In the genomic region with DNA sequence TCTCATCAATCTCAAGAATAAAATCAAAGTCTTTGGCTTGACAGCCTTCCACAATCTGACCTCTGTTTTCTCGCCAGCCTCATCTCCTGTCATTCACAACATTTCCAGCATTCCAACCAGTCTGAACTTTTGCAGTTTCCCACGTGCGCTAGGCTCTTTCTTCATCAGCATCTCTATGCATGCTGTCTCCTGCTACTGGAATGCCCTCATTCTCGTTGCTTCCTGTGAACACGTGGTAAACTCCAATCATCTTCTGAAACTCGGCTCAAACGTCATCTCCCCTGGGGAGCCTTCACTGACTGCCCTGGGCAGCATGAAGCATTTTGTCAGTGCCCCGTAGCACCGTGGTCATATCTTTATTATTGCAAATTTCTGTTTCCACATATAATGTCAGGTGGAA, we compare ENCODE assay signal across 11 cellular contexts. TPM values are rescaled to one million over a fixed set of nuclear protein-coding genes. Genes with fewer than 3 reads are reported as not detected.
DNase-seq lines count a peak whose midpoint lies in the region; ATAC-seq and TF ChIP-seq lines count a peak whose summit lies in the region.
"Had no signal": no experiment of that assay in that cellular context is flagged by ENCODE, and none has a peak within 500 bp of the region (broad histone marks: within the 10 kb centered on the region; RNA-seq: fewer than 3 reads in every experiment).

No MANE protein-coding gene starts in this region.

- ATAC-seq in HG02588 (IDR thresholded peaks at IDR 0.05; ENCODE audit: unreplicated experiment) = no peak

- no peak overlapping the region for H3K4me3 Mint-ChIP-seq in HFFc6
- H3K4me3 Mint-ChIP-seq in chondrocyte (ENCODE audit: unreplicated experiment) = no peak overlapping the region

- CTCF ChIA-PET in OCI-LY7 (lab: Charles Lee; ENCODE audit: unreplicated experiment) = no interaction called here

- H3K36me3 Mint-ChIP-seq in HFFc6 (ENCODE audit: low read depth) (peaks cover 32% of the 10 kb centered on the region), chondrocyte (ENCODE audit: low read depth) (peaks cover 2% of the 10 kb centered on the region)

- WGBS in hepatocyte (ENCODE audit: low lambda C conversion rate, missing lambda C conversion rate) = 43% methylated on average over 9 of the region's 9 CpGs

- H3K4me1 ChIP-seq in hepatocyte (ENCODE audit: insufficient read depth) = peaks cover 28% of the 10 kb centered on the region
- H3K4me1 ChIP-seq in OCI-LY7 (ENCODE audit: insufficient read depth, low read length, poor library complexity, severe bottlenecking) = peaks cover 6% of the 10 kb centered on the region

- H3K27me3 Mint-ChIP-seq in HFFc6 (ENCODE audit: insufficient read depth) (no peaks in the 10 kb centered on the region; the same call in 1 of the 2 replicates), chondrocyte (ENCODE audit: low read depth) (no peaks in the 10 kb centered on the region)

- intact Hi-C loops in OCI-LY7 (cut with micrococcal nuclease; ENCODE audit: unreplicated experiment) = no loop called here

- H3K9me3 ChIP-seq in hepatocyte (ENCODE audit: low read depth) = no peaks in the 10 kb centered on the region
- no peaks in the 10 kb centered on the region for H3K9me3 ChIP-seq in OCI-LY7 (ENCODE audit: low read length)
- H3K9me3 ChIP-seq: ascending aorta had no signal

- BruUV-seq in OCI-LY7 (replicated peaks; lab: Mats Ljungman, UMichigan) = no TSS peak

- H3K4me1 Mint-ChIP-seq in HFFc6 (ENCODE audit: low read depth) (peaks cover 51% of the 10 kb centered on the region), chondrocyte (ENCODE audit: low read depth) (peaks cover 28% of the 10 kb centered on the region)

- POLR2A ChIA-PET in OCI-LY7 (lab: Charles Lee) = interaction anchor here (0.6 to 1.0 kb wide), 2 partner anchors 14 to 245 kb away, joined by 3 to 4 read pairs; no protein-coding TSS in a partner anchor

- H4K20me1 ChIP-seq in hepatocyte (ENCODE audit: insufficient read depth, poor library complexity, severe bottlenecking) (no peaks in the 10 kb centered on the region), OCI-LY7 (ENCODE audit: insufficient read depth, low read length) (0 out of 2 replicates have a peak, but pooled peaks cover 5% of the 10 kb centered on the region)

- H3K27ac Mint-ChIP-seq in HFFc6 (peak overlapping the region; percentile 0), chondrocyte (ENCODE audit: unreplicated experiment) (peak overlapping the region; percentile 83)

- H3K4me2 ChIP-seq in hepatocyte = no peak overlapping the region
- H3K4me2 ChIP-seq in OCI-LY7 (ENCODE audit: low read length) = no peak overlapping the region

- peak overlapping the region; percentile 70 for H3K27ac ChIP-seq in hepatocyte
- H3K27ac ChIP-seq in OCI-LY7 (ENCODE audit: low read depth, low read length, poor library complexity, severe bottlenecking) = no peak overlapping the region
- H3K27ac ChIP-seq: ascending aorta had no signal

- H3K9me2 ChIP-seq in hepatocyte (replicated peaks; ENCODE audit: insufficient read depth) = no peaks in the 10 kb centered on the region
- H3K9me2 ChIP-seq in OCI-LY7 (ENCODE audit: insufficient read depth, low read length) = no peaks in the 10 kb centered on the region

- no peak overlapping the region for H3K4me3 ChIP-seq in hepatocyte
- H3K4me3 ChIP-seq in skeletal muscle cell (ENCODE audit: low read depth, low read length) = no peak overlapping the region
- no peak overlapping the region for H3K4me3 ChIP-seq in OCI-LY7 (ENCODE audit: low read depth, low read length, poor library complexity, severe bottlenecking)
- H3K4me3 ChIP-seq: ascending aorta had no signal

- H2AFZ ChIP-seq in hepatocyte (no peak overlapping the region), OCI-LY7 (ENCODE audit: low read length) (no peak overlapping the region)

- H3K36me3 ChIP-seq in hepatocyte (replicated peaks; ENCODE audit: insufficient read depth, low read depth) (no peaks in the 10 kb centered on the region), OCI-LY7 (ENCODE audit: insufficient read depth, low read length) (peaks cover 56% of the 10 kb centered on the region)

- H3K9me3 Mint-ChIP-seq in HFFc6 = no peaks in the 10 kb centered on the region
- H3K9me3 Mint-ChIP-seq in chondrocyte (ENCODE audit: low read depth) = no peaks in the 10 kb centered on the region

- peak; percentile 32 for DNase-seq in HFFc6
- no peak for DNase-seq in chondrocyte (ENCODE audit: low spot score)
- DNase-seq in hepatocyte (ENCODE audit: low spot score) = peak; percentile 41
- DNase-seq in skeletal muscle cell (ENCODE audit: low read depth) = peak; percentile 87
- no peak for DNase-seq in DMS153 (lab: John Stamatoyannopoulos, UW)
- DNase-seq in A172 (ENCODE audit: low spot score) = no peak
- no peak for DNase-seq in OCI-LY7 (ENCODE audit: low spot score)
- DNase-seq: activated CD4-positive, alpha-beta T cell treated with anti-CD3 and anti-CD28 coated beads, Interleukin-2, amount 50 U/mL, for 1 hour; DMS79 had no signal

- TF ChIP-seq CTCF in HFFc6 (IDR thresholded peaks at IDR 0.05) = no peak
- no peak for TF ChIP-seq CTCF in chondrocyte (IDR thresholded peaks at IDR 0.05)
- no peak for TF ChIP-seq CTCF in hepatocyte (IDR thresholded peaks at IDR 0.05; ENCODE audit: poor library complexity)
- no peak for TF ChIP-seq CTCF in OCI-LY7 (conservative IDR thresholded peaks at IDR 0.05; ENCODE audit: low read length)

- H3K27me3 ChIP-seq in hepatocyte = no peaks in the 10 kb centered on the region
- H3K27me3 ChIP-seq: ascending aorta had no signal

- peaks cover 45% of the 10 kb centered on the region for H3K79me2 ChIP-seq in hepatocyte
- H3K79me2 ChIP-seq in OCI-LY7 (ENCODE audit: insufficient read depth, low read depth, low read length) = peaks cover 17% of the 10 kb centered on the region

RNA-seq across cellular contexts. Expression of gene RSBN1L, which starts 12.2 kb away (rescaled TPM):
- total RNA-seq in HFFc6 (2021; fragmentation: NEBNext Ultra II Directional; extraction: Animal tissue kit (Norgen Biotek cat#: 25700)) = 10 to 100 TPM; 11.2 to 14.0 (median 12.9) TPM
- 8.8 to 10.9 TPM (median 10.4 TPM) in 3 replicates for total RNA-seq in chondrocyte
- 14.8 and 19.2 TPM in 2 replicates for total RNA-seq in hepatocyte
- 4.8 and 7.4 TPM in 2 replicates for polyA plus RNA-seq in hepatocyte
- total RNA-seq in A172 (2014; rRNA removed; shearing (Covaris generic)) = 19.4 and 20.5 TPM in 2 replicates
- 23.3 and 27.4 TPM in 2 replicates for total RNA-seq in OCI-LY7 (2014; rRNA removed; shearing (Covaris generic))
- total RNA-seq in OCI-LY7 (2022) = 30.0 and 30.4 TPM in 2 replicates

Comparison
In these comparisons a context has a peak if more than half of its experiments do, and no peak if none do; other contexts are left out.
1. DNase-seq: peak in HFFc6 (single experiment), hepatocyte (single experiment) and skeletal muscle cell (single experiment); none in chondrocyte (single experiment), DMS153 (single experiment), A172 (single experiment) and OCI-LY7 (single experiment).